In genomic region chr6:112307707-112308106, GRCh38 we compare ENCODE assay signal across 10 cellular contexts.
A peak's percentile ranks its signal among the peaks of the same experiment; 100 is the strongest.
DNase-seq lines count a peak whose midpoint lies in the region; ATAC-seq and TF ChIP-seq lines count a peak whose summit lies in the region.
"Had no signal": no experiment of that assay in that cellular context is flagged by ENCODE, and none has a peak within 500 bp of the region (broad histone marks: within the 10 kb centered on the region; RNA-seq: fewer than 3 reads in every experiment).

No MANE protein-coding gene starts in this region.

- peak; percentile 47 for DNase-seq in iris pigment epithelial cell (ENCODE audit: low read depth)
- no peak for DNase-seq in NCI-H446 (lab: John Stamatoyannopoulos, UW)
- no peak for DNase-seq in NCI-H1105 treated with DMSO at 0.1 percent for 48 hours (lab: John Stamatoyannopoulos, UW)
- no peak for DNase-seq in SHP77 treated with DMSO at 0.1 percent for 48 hours (lab: John Stamatoyannopoulos, UW)
- DNase-seq in cortex of kidney (lab: John Stamatoyannopoulos, UW) = no peak
- DNase-seq: MG63, SK-N-SH had no signal

- no peak for TF ChIP-seq POLR2A in GM18505 (IDR thresholded peaks at IDR 0.05; ENCODE audit: borderline replicate concordance, extremely low read depth, insufficient read depth, insufficient read length)

- ATAC-seq in GM18505 (IDR thresholded peaks at IDR 0.05; ENCODE audit: unreplicated experiment) (peak; percentile 100), GM21381 (IDR thresholded peaks at IDR 0.05; ENCODE audit: unreplicated experiment) (peak; percentile 99), HG03196 (IDR thresholded peaks at IDR 0.05; ENCODE audit: unreplicated experiment) (peak; percentile 99)
